ENCODE assay signal across 8 cellular contexts in genomic region chr5:154939387-154939786, GRCh38. TPM values are rescaled to one million over a fixed set of nuclear protein-coding genes. Genes with fewer than 3 reads are reported as not detected.
DNase-seq lines count a peak whose midpoint lies in the region; ATAC-seq, FAIRE-seq and TF ChIP-seq lines count a peak whose summit lies in the region.
"Not testable (repeated sequence)": the region's sequence is repeated elsewhere in the genome, so short reads cannot be mapped to it uniquely, and the experiment has no call there.

No MANE protein-coding gene starts in this region.

- BruUV-seq in MCF 10A (replicated peaks; lab: Mats Ljungman, UMichigan); HepG2 (replicated peaks; lab: Mats Ljungman, UMichigan): not testable (repeated sequence)

- not testable (repeated sequence) for H3K27ac ChIP-seq in CD8-positive, alpha-beta memory T cell (ENCODE audit: low read depth, low read length); MM.1S (ENCODE audit: low read length); HepG2 (ENCODE audit: extremely low read length, insufficient read depth, low read length)

- WGBS in HepG2 (ENCODE audit: low lambda C conversion rate): 93% methylated on average over 5 of the region's 5 CpGs

- not testable (repeated sequence) for TF ChIP-seq CTCF in MM.1S (IDR thresholded peaks at IDR 0.05; ENCODE audit: low read length); MCF 10A (IDR thresholded peaks at IDR 0.05; ENCODE audit: unreplicated experiment); HepG2 (CRISPR knock-in tag; IDR thresholded peaks at IDR 0.05); nephron progenitor cell (IDR thresholded peaks at IDR 0.05)

- H3K36me3 ChIP-seq in CD8-positive, alpha-beta memory T cell (ENCODE audit: insufficient read depth, low read length); MM.1S (replicated peaks; ENCODE audit: insufficient read depth, low read length): not testable (repeated sequence)
- H3K36me3 ChIP-seq in HepG2 (replicated peaks in 1 of 2; ENCODE audit: control insufficient read depth in 1 of 2, insufficient read depth in 2 of 2, low read length in 2 of 2): peaks cover 5 to 13% of the 10 kb centered on the region in 2 experiments

- not testable (repeated sequence) for ATAC-seq in HepG2; stimulated activated naive CD8-positive, alpha-beta T cell treated with anti-CD3 and anti-CD28 coated beads, Interleukin-15, amount 100 ng/mL, for 72 hours

- H3K9me2 ChIP-seq in MM.1S (replicated peaks; ENCODE audit: insufficient read depth, low read length): not testable (repeated sequence)

- H3K4me3 ChIP-seq in CD8-positive, alpha-beta memory T cell (ENCODE audit: low read length); MM.1S (ENCODE audit: low read length); HepG2 (replicated peaks in 1 of 3; ENCODE audit: insufficient read depth in 1 of 3, low read depth in 2 of 3, low read length in 3 of 3): not testable (repeated sequence)

- POLR2A ChIA-PET in CD8-positive, alpha-beta memory T cell (lab: Charles Lee); MCF 10A (lab: Yijun Ruan, JAX); HepG2 (lab: Yijun Ruan, JAX): not testable (repeated sequence)

- peaks cover 35% of the 10 kb centered on the region for H3K4me1 ChIP-seq in CD8-positive, alpha-beta memory T cell (ENCODE audit: insufficient read depth, low read length)
- H3K4me1 ChIP-seq in MM.1S (ENCODE audit: low read length) (peaks cover 18% of the 10 kb centered on the region), HepG2 (ENCODE audit: insufficient read depth, low read length) (peaks cover 46% of the 10 kb centered on the region)

- not testable (repeated sequence) for H3K27me3 Mint-ChIP-seq in CD8-positive, alpha-beta memory T cell; activated CD4-positive, alpha-beta T cell treated with anti-CD3 and anti-CD28 coated beads, Interleukin-2, amount 10 ng/mL, durations not matched to agents 24 days and 14 days; activated T-helper 2 cell treated with anti-CD3 and anti-CD28 coated beads, Interferon-gamma antibody, Interleukin-2, Interleukin-4, amounts not matched to agents 10 μg/mL and 5 μg/mL and 100 μg/mL, durations not matched to agents 14 hours and 24 hours and 36 hours (ENCODE audit: low read depth); MCF 10A (ENCODE audit: insufficient read depth, unreplicated experiment); nephron progenitor cell (ENCODE audit: low read depth, poor library complexity); stimulated activated naive CD8-positive, alpha-beta T cell treated with anti-CD3 and anti-CD28 coated beads, Interleukin-15, amount 100 ng/mL, for 72 hours

- CTCF ChIA-PET in CD8-positive, alpha-beta memory T cell (lab: Charles Lee); HepG2 (lab: Yijun Ruan, JAX; ENCODE audit: low intra/inter-chr PET ratio, low total read pairs): not testable (repeated sequence)
- CTCF ChIA-PET in MCF 10A (lab: Yijun Ruan, JAX): interaction anchor here (0.6 to 0.7 kb wide), 3 partner anchors 57 to 190 kb away, joined by 3 to 4 read pairs (median 3); no protein-coding TSS in a partner anchor

- not testable (repeated sequence) for H3F3A ChIP-seq in MM.1S (ENCODE audit: insufficient read depth, low read length)

- H3K4me3 Mint-ChIP-seq in CD8-positive, alpha-beta memory T cell: peak overlapping the region; percentile 34 to 98 (median 66)
- not testable (repeated sequence) for H3K4me3 Mint-ChIP-seq in activated CD4-positive, alpha-beta T cell treated with anti-CD3 and anti-CD28 coated beads, Interleukin-2, amount 10 ng/mL, durations not matched to agents 24 days and 14 days
- H3K4me3 Mint-ChIP-seq in activated T-helper 2 cell treated with anti-CD3 and anti-CD28 coated beads, Interferon-gamma antibody, Interleukin-2, Interleukin-4, amounts not matched to agents 10 μg/mL and 5 μg/mL and 100 μg/mL, durations not matched to agents 14 hours and 24 hours and 36 hours (ENCODE audit: low read depth): peak overlapping the region; percentile 11
- H3K4me3 Mint-ChIP-seq in MCF 10A (ENCODE audit: unreplicated experiment) (peak overlapping the region; percentile 35), nephron progenitor cell (peak overlapping the region; percentile 22)
- H3K4me3 Mint-ChIP-seq in stimulated activated naive CD8-positive, alpha-beta T cell treated with anti-CD3 and anti-CD28 coated beads, Interleukin-15, amount 100 ng/mL, for 72 hours: peak overlapping the region; percentile 2 to 34

- H3K4me2 ChIP-seq in MM.1S (ENCODE audit: low read depth, low read length); HepG2 (ENCODE audit: low read depth, low read length): not testable (repeated sequence)

- in situ Hi-C loops in HepG2 (cut with HindIII; ENCODE audit: extremely low pct_ligation_motif_present, low pct_unique_long_range_greater_than_20kb): not testable (repeated sequence)

- H3K36me3 Mint-ChIP-seq in CD8-positive, alpha-beta memory T cell: peaks cover 0 to 30% (median 6%) of the 10 kb centered on the region in 3 donors
- peaks cover 13% of the 10 kb centered on the region for H3K36me3 Mint-ChIP-seq in activated CD4-positive, alpha-beta T cell treated with anti-CD3 and anti-CD28 coated beads, Interleukin-2, amount 10 ng/mL, durations not matched to agents 24 days and 14 days (ENCODE audit: low read depth)
- peaks cover 22% of the 10 kb centered on the region for H3K36me3 Mint-ChIP-seq in activated T-helper 2 cell treated with anti-CD3 and anti-CD28 coated beads, Interferon-gamma antibody, Interleukin-2, Interleukin-4, amounts not matched to agents 10 μg/mL and 5 μg/mL and 100 μg/mL, durations not matched to agents 14 hours and 24 hours and 36 hours (ENCODE audit: low read depth)
- H3K36me3 Mint-ChIP-seq in MCF 10A (ENCODE audit: insufficient read depth, unreplicated experiment) (peaks cover 14% of the 10 kb centered on the region), nephron progenitor cell (ENCODE audit: low read depth) (peaks cover 13% of the 10 kb centered on the region)

- TF ChIP-seq RAD21 in HepG2 (CRISPR knock-in tag; IDR thresholded peaks at IDR 0.05): not testable (repeated sequence)

- not testable (repeated sequence) for H3K27me3 ChIP-seq in CD8-positive, alpha-beta memory T cell (ENCODE audit: insufficient read depth, low read length, poor library complexity, severe bottlenecking); MM.1S (replicated peaks; ENCODE audit: insufficient read depth, low read length); HepG2 (ENCODE audit: control insufficient read depth in 1 of 2, insufficient read depth in 2 of 2, low read length in 2 of 2)

- peak overlapping the region in 6 of 8 donors; percentile 4 to 99 (median 66) for H3K27ac Mint-ChIP-seq in CD8-positive, alpha-beta memory T cell
- H3K27ac Mint-ChIP-seq in activated CD4-positive, alpha-beta T cell treated with anti-CD3 and anti-CD28 coated beads, Interleukin-2, amount 10 ng/mL, durations not matched to agents 24 days and 14 days: peak overlapping the region; percentile 2
- peak overlapping the region; percentile 27 for H3K27ac Mint-ChIP-seq in activated T-helper 2 cell treated with anti-CD3 and anti-CD28 coated beads, Interferon-gamma antibody, Interleukin-2, Interleukin-4, amounts not matched to agents 10 μg/mL and 5 μg/mL and 100 μg/mL, durations not matched to agents 14 hours and 24 hours and 36 hours
- not testable (repeated sequence) for H3K27ac Mint-ChIP-seq in MCF 10A (ENCODE audit: low read depth, unreplicated experiment); nephron progenitor cell; stimulated activated naive CD8-positive, alpha-beta T cell treated with anti-CD3 and anti-CD28 coated beads, Interleukin-15, amount 100 ng/mL, for 72 hours

- H3K79me2 ChIP-seq in MM.1S (ENCODE audit: low read length): peaks cover 67% of the 10 kb centered on the region
- H3K79me2 ChIP-seq in HepG2 (ENCODE audit: insufficient read depth, low read length): peaks cover 62% of the 10 kb centered on the region

- H3K9ac ChIP-seq in MM.1S (ENCODE audit: low read length); HepG2 (ENCODE audit: insufficient read depth, low read depth, low read length): not testable (repeated sequence)

- peak overlapping the region; percentile 3; the same call in 1 of the 2 replicates for H2AFZ ChIP-seq in MM.1S (ENCODE audit: low read length)
- peak overlapping the region; percentile 56 for H2AFZ ChIP-seq in HepG2 (ENCODE audit: low read length)

- not testable (repeated sequence) for H4K20me1 ChIP-seq in MM.1S (ENCODE audit: insufficient read depth, low read length); HepG2 (ENCODE audit: insufficient read depth, low read length)

- peaks cover 49 to 72% (median 70%) of the 10 kb centered on the region in 3 donors for H3K4me1 Mint-ChIP-seq in CD8-positive, alpha-beta memory T cell
- peaks cover 36% of the 10 kb centered on the region for H3K4me1 Mint-ChIP-seq in activated CD4-positive, alpha-beta T cell treated with anti-CD3 and anti-CD28 coated beads, Interleukin-2, amount 10 ng/mL, durations not matched to agents 24 days and 14 days
- peaks cover 43% of the 10 kb centered on the region for H3K4me1 Mint-ChIP-seq in activated T-helper 2 cell treated with anti-CD3 and anti-CD28 coated beads, Interferon-gamma antibody, Interleukin-2, Interleukin-4, amounts not matched to agents 10 μg/mL and 5 μg/mL and 100 μg/mL, durations not matched to agents 14 hours and 24 hours and 36 hours (ENCODE audit: low read depth)
- H3K4me1 Mint-ChIP-seq in MCF 10A (ENCODE audit: insufficient read depth, unreplicated experiment): peaks cover 23% of the 10 kb centered on the region
- H3K4me1 Mint-ChIP-seq in nephron progenitor cell: peaks cover 27% of the 10 kb centered on the region
- peaks cover 48% of the 10 kb centered on the region for H3K4me1 Mint-ChIP-seq in stimulated activated naive CD8-positive, alpha-beta T cell treated with anti-CD3 and anti-CD28 coated beads, Interleukin-15, amount 100 ng/mL, for 72 hours

- TF ChIP-seq POLR2A in HepG2 (IDR thresholded peaks at IDR 0.05; ENCODE audit: insufficient read depth in 1 of 2, low read depth in 2 of 2, low read length in 2 of 2): not testable (repeated sequence)

- FAIRE-seq in HepG2 (lab: Jason Lieb, UNC): not testable (repeated sequence)

- DNase-seq in CD8-positive, alpha-beta memory T cell; MM.1S; activated CD4-positive, alpha-beta T cell treated with anti-CD3 and anti-CD28 coated beads, Interleukin-2, amount 10 ng/mL, durations not matched to agents 24 days and 14 days; activated T-helper 2 cell treated with anti-CD3 and anti-CD28 coated beads, Interferon-gamma antibody, Interleukin-2, Interleukin-4, amounts not matched to agents 10 μg/mL and 5 μg/mL and 100 μg/mL, durations not matched to agents 14 hours and 24 hours and 36 hours (ENCODE audit: low spot score); MCF 10A (ENCODE audit: unreplicated experiment); HepG2 (ENCODE audit: low spot score); nephron progenitor cell; stimulated activated naive CD8-positive, alpha-beta T cell treated with anti-CD3 and anti-CD28 coated beads, Interleukin-15, amount 100 ng/mL, for 72 hours: not testable (repeated sequence)

- not testable (repeated sequence) for H3K9me3 ChIP-seq in CD8-positive, alpha-beta memory T cell (ENCODE audit: low read length); MM.1S (replicated peaks; ENCODE audit: insufficient read depth, low read length); HepG2 (ENCODE audit: low read length)

- H3K9me3 Mint-ChIP-seq in CD8-positive, alpha-beta memory T cell; activated CD4-positive, alpha-beta T cell treated with anti-CD3 and anti-CD28 coated beads, Interleukin-2, amount 10 ng/mL, durations not matched to agents 24 days and 14 days; activated T-helper 2 cell treated with anti-CD3 and anti-CD28 coated beads, Interferon-gamma antibody, Interleukin-2, Interleukin-4, amounts not matched to agents 10 μg/mL and 5 μg/mL and 100 μg/mL, durations not matched to agents 14 hours and 24 hours and 36 hours; MCF 10A (ENCODE audit: unreplicated experiment); nephron progenitor cell; stimulated activated naive CD8-positive, alpha-beta T cell treated with anti-CD3 and anti-CD28 coated beads, Interleukin-15, amount 100 ng/mL, for 72 hours: not testable (repeated sequence)

- not testable (repeated sequence) for TF ChIP-seq EP300 in HepG2 (IDR thresholded peaks at IDR 0.05; ENCODE audit: low read depth in 2 of 2, low read length in 2 of 2); HepG2 (CRISPR knock-in tag; IDR thresholded peaks at IDR 0.05; ENCODE audit: borderline replicate concordance)

- intact Hi-C loops in activated CD4-positive, alpha-beta T cell treated with anti-CD3 and anti-CD28 coated beads, Interleukin-2, amount 10 ng/mL, durations not matched to agents 24 days and 14 days (cut with micrococcal nuclease); activated T-helper 2 cell treated with anti-CD3 and anti-CD28 coated beads, Interferon-gamma antibody, Interleukin-2, Interleukin-4, amounts not matched to agents 10 μg/mL and 5 μg/mL and 100 μg/mL, durations not matched to agents 14 hours and 24 hours and 36 hours (cut with micrococcal nuclease); MCF 10A (cut with micrococcal nuclease): not testable (repeated sequence)
- intact Hi-C loops in HepG2 (cut with micrococcal nuclease; ENCODE audit: unreplicated experiment): loop anchor here (5.0 kb wide), 1 partner anchor 68 kb away; no protein-coding TSS in a partner anchor

RNA-seq across cellular contexts. Expression of gene GEMIN5, which starts 1.4 kb away (rescaled TPM):
- total RNA-seq in CD8-positive, alpha-beta memory T cell: 10 to 100 TPM; 42.1 to 45.2 TPM
- 10.8 TPM for polyA plus RNA-seq in CD8-positive, alpha-beta memory T cell
- total RNA-seq in activated CD4-positive, alpha-beta T cell treated with anti-CD3 and anti-CD28 coated beads, Interleukin-2, amount 10 ng/mL, durations not matched to agents 24 days and 14 days: 44.7 and 47.5 TPM in 2 replicates
- total RNA-seq in activated T-helper 2 cell treated with anti-CD3 and anti-CD28 coated beads, Interferon-gamma antibody, Interleukin-2, Interleukin-4, amounts not matched to agents 10 μg/mL and 5 μg/mL and 100 μg/mL, durations not matched to agents 14 hours and 24 hours and 36 hours: 33.9 and 36.7 TPM in 2 replicates
- 25.1 and 34.5 TPM in 2 replicates for total RNA-seq in MCF 10A (2022)
- 28.6 and 52.8 TPM in 2 replicates for total RNA-seq in HepG2 (2016; rRNA removed; fragmentation: Illumina TruSeq; extraction: Trizol)
- 3.6 and 4.4 TPM in 2 replicates for total RNA-seq in HepG2 (2016; cell fraction: cytosol; rRNA removed; fragmentation: Illumina TruSeq; extraction: Trizol; ENCODE audit: low read depth)
- 28.8 and 51.6 TPM in 2 replicates for total RNA-seq in HepG2 (2016; cell fraction: insoluble cytoplasmic fraction; rRNA removed; fragmentation: Illumina TruSeq; extraction: Trizol)
- 7.6 and 8.6 TPM in 2 replicates for total RNA-seq in HepG2 (2016; cell fraction: membrane; rRNA removed; fragmentation: Illumina TruSeq; extraction: Trizol)
- 22.1 and 23.2 TPM in 2 replicates for total RNA-seq in HepG2 (2016; cell fraction: nucleus; rRNA removed; fragmentation: Illumina TruSeq; extraction: Trizol)
- polyA plus RNA-seq in HepG2 (2011; rRNA removed): 6.6 and 7.1 TPM in 2 replicates
- 6.9 and 7.6 TPM in 2 replicates for polyA plus RNA-seq in HepG2 (2011; cell fraction: cytosol; rRNA removed)
- 6.5 and 7.0 TPM in 2 replicates for polyA plus RNA-seq in HepG2 (2011; cell fraction: nucleus; rRNA removed)
- 9.7 and 11.8 TPM in 2 replicates for polyA plus RNA-seq in HepG2 (2012)
- 0.63 and 0.69 TPM in 2 replicates for polyA plus RNA-seq in HepG2 (2016; cell fraction: cytosol; fragmentation: Illumina TruSeq; extraction: Trizol; ENCODE audit: low read depth)
- polyA plus RNA-seq in HepG2 (2016; cell fraction: insoluble cytoplasmic fraction; fragmentation: Illumina TruSeq; extraction: Trizol; ENCODE audit: low read depth): 32.7 and 33.3 TPM in 2 replicates
- polyA plus RNA-seq in HepG2 (2016; cell fraction: membrane; fragmentation: Illumina TruSeq; extraction: Trizol; ENCODE audit: low read depth): 1.9 and 2.4 TPM in 2 replicates
- polyA plus RNA-seq in HepG2 (2016; cell fraction: nucleus; fragmentation: Illumina TruSeq; extraction: Trizol; ENCODE audit: insufficient read depth, low read depth): 15.6 and 17.0 TPM in 2 replicates
- 21.9 and 30.0 TPM in 2 replicates for polyA minus RNA-seq in HepG2 (2011; rRNA and poly(A)+ RNA removed; ENCODE audit: low replicate concordance)
- polyA minus RNA-seq in HepG2 (2011; cell fraction: cytosol; rRNA and poly(A)+ RNA removed): 14.3 and 15.1 TPM in 2 replicates
- 12.9 and 17.3 TPM in 2 replicates for polyA minus RNA-seq in HepG2 (2011; cell fraction: nucleus; rRNA and poly(A)+ RNA removed)

RNA-seq across cellular contexts. Expression of gene MRPL22, which starts 1.5 kb away (rescaled TPM):
- 10 to 100 TPM; 87.2 to 90.2 TPM for total RNA-seq in CD8-positive, alpha-beta memory T cell
- 88.5 TPM for polyA plus RNA-seq in CD8-positive, alpha-beta memory T cell
- total RNA-seq in activated CD4-positive, alpha-beta T cell treated with anti-CD3 and anti-CD28 coated beads, Interleukin-2, amount 10 ng/mL, durations not matched to agents 24 days and 14 days: 83.8 and 89.6 TPM in 2 replicates
- total RNA-seq in activated T-helper 2 cell treated with anti-CD3 and anti-CD28 coated beads, Interferon-gamma antibody, Interleukin-2, Interleukin-4, amounts not matched to agents 10 μg/mL and 5 μg/mL and 100 μg/mL, durations not matched to agents 14 hours and 24 hours and 36 hours: 79.2 and 81.9 TPM in 2 replicates
- total RNA-seq in MCF 10A (2022) (123 and 127 TPM in 2 replicates), HepG2 (2016; rRNA removed; fragmentation: Illumina TruSeq; extraction: Trizol) (84.8 and 118 TPM in 2 replicates)
- 94.5 and 107 TPM in 2 replicates for total RNA-seq in HepG2 (2016; cell fraction: cytosol; rRNA removed; fragmentation: Illumina TruSeq; extraction: Trizol; ENCODE audit: low read depth)
- 88.4 and 129 TPM in 2 replicates for total RNA-seq in HepG2 (2016; cell fraction: insoluble cytoplasmic fraction; rRNA removed; fragmentation: Illumina TruSeq; extraction: Trizol)
- 62.4 and 69.9 TPM in 2 replicates for total RNA-seq in HepG2 (2016; cell fraction: membrane; rRNA removed; fragmentation: Illumina TruSeq; extraction: Trizol)
- 30.1 and 35.4 TPM in 2 replicates for total RNA-seq in HepG2 (2016; cell fraction: nucleus; rRNA removed; fragmentation: Illumina TruSeq; extraction: Trizol)
- polyA plus RNA-seq in HepG2 (2011; rRNA removed): 55.1 and 66.8 TPM in 2 replicates
- 42.2 and 44.6 TPM in 2 replicates for polyA plus RNA-seq in HepG2 (2011; cell fraction: cytosol; rRNA removed)
- polyA plus RNA-seq in HepG2 (2011; cell fraction: nucleus; rRNA removed): 14.4 and 17.3 TPM in 2 replicates
- polyA plus RNA-seq in HepG2 (2012): 49.1 and 59.7 TPM in 2 replicates
- polyA plus RNA-seq in HepG2 (2016; cell fraction: cytosol; fragmentation: Illumina TruSeq; extraction: Trizol; ENCODE audit: low read depth): 51.7 and 52.5 TPM in 2 replicates
- polyA plus RNA-seq in HepG2 (2016; cell fraction: insoluble cytoplasmic fraction; fragmentation: Illumina TruSeq; extraction: Trizol; ENCODE audit: low read depth): 147 and 158 TPM in 2 replicates
- 56.4 and 56.5 TPM in 2 replicates for polyA plus RNA-seq in HepG2 (2016; cell fraction: membrane; fragmentation: Illumina TruSeq; extraction: Trizol; ENCODE audit: low read depth)
- polyA plus RNA-seq in HepG2 (2016; cell fraction: nucleus; fragmentation: Illumina TruSeq; extraction: Trizol; ENCODE audit: insufficient read depth, low read depth): 65.2 and 70.9 TPM in 2 replicates
- 23.2 and 54.0 TPM in 2 replicates for polyA minus RNA-seq in HepG2 (2011; rRNA and poly(A)+ RNA removed; ENCODE audit: low replicate concordance)
- polyA minus RNA-seq in HepG2 (2011; cell fraction: cytosol; rRNA and poly(A)+ RNA removed): 17.3 and 18.8 TPM in 2 replicates
- 10.6 and 12.8 TPM in 2 replicates for polyA minus RNA-seq in HepG2 (2011; cell fraction: nucleus; rRNA and poly(A)+ RNA removed)
